ENCODE assay signal across 8 cellular contexts in genomic region chr13:40986328-40986856, GRCh38. TPM values are rescaled to one million over a fixed set of nuclear protein-coding genes. Genes with fewer than 3 reads are reported as not detected.
DNase-seq lines count a peak whose midpoint lies in the region; ATAC-seq and TF ChIP-seq lines count a peak whose summit lies in the region.

No MANE protein-coding gene starts in this region.

- no peaks in the 10 kb centered on the region for H3K9me3 Mint-ChIP-seq in brain

- H3K27ac Mint-ChIP-seq in brain = peak overlapping the region in 3 of 5 experiments; percentile 42 to 92 (median 73)

- ATAC-seq in HG03520 (IDR thresholded peaks at IDR 0.05; ENCODE audit: unreplicated experiment) (no peak), GM18868 (IDR thresholded peaks at IDR 0.05; ENCODE audit: unreplicated experiment) (no peak)

- no peaks in the 10 kb centered on the region for H3K36me3 Mint-ChIP-seq in brain

- DNase-seq in AG08396 (ENCODE audit: low spot score) (peak; percentile 36), LHCN-M2 (ENCODE audit: low read depth) (peak; percentile 27), midbrain (lab: John Stamatoyannopoulos, UW) (peak; percentile 43), EL (no peak), SIG-M5 treated with dmso at 0.1 percent for 504 hours (lab: John Stamatoyannopoulos, UW; ENCODE audit: unreplicated experiment) (no peak)

- peaks cover 52% of the 10 kb centered on the region for H3K4me1 Mint-ChIP-seq in brain

- H3K4me3 Mint-ChIP-seq in brain = peak overlapping the region in 3 of 5 experiments; percentile 30 to 67 (median 48)

- H3K27me3 Mint-ChIP-seq in brain = no peaks in the 10 kb centered on the region

- no peak for TF ChIP-seq CTCF in brain (conservative IDR thresholded peaks at IDR 0.05)

RNA-seq across cellular contexts. Expression of gene ELF1, which starts 32.7 kb away (rescaled TPM):
- 24.9 and 34.3 TPM in 2 replicates for total RNA-seq in LHCN-M2 (2014; rRNA removed)
- polyA plus RNA-seq in LHCN-M2 (2012) = 12.2 TPM
- polyA plus RNA-seq in brain (ENCODE audit: insufficient read depth, low read depth, low replicate concordance) = 12.4 TPM

Comparison
In these comparisons a context has a peak if more than half of its experiments do, and no peak if none do; other contexts are left out.
1. DNase-seq: peak in AG08396 (single experiment), LHCN-M2 (single experiment) and midbrain (single experiment); none in EL (single experiment) and SIG-M5 treated with dmso at 0.1 percent for 504 hours (single experiment).